26 cellular contexts compared by ENCODE assay signal in genomic region chr4:7127591-7127990, GRCh38.
"Had no signal": no experiment of that assay in that cellular context is flagged by ENCODE, and none has a peak within 500 bp of the region (broad histone marks: within the 10 kb centered on the region; RNA-seq: fewer than 3 reads in every experiment).

No MANE protein-coding gene starts in this region.

- H2AFZ ChIP-seq: parathyroid adenoma had no signal

- H3K9ac ChIP-seq: parathyroid adenoma had no signal

- H3K27ac ChIP-seq: left ventricle myocardium inferior, parathyroid adenoma, prostate gland, skin epidermis, suprapubic skin, thoracic aorta, tibial nerve had no signal

- H3K27me3 Mint-ChIP-seq: type B pancreatic cell had no signal

- DNase-seq: hypothalamus; immature natural killer cell; left ventricle myocardium inferior; mesendoderm; naive B cell; natural killer cell; nucleus accumbens; retina; right cardiac atrium; stimulated activated CD4-positive, alpha-beta T cell treated with anti-CD3 and anti-CD28 coated beads, Interleukin-12 subunit alpha, Interleukin-12 subunit beta, amount 100 ng/mL, for 4 hours; stimulated activated CD4-positive, alpha-beta T cell treated with anti-CD3 and anti-CD28 coated beads, Interleukin-15, amount 100 ng/mL, for 24 hours; stimulated activated CD4-positive, alpha-beta T cell treated with anti-CD3 and anti-CD28 coated beads, Interleukin-2, amount 100 ng/mL, for 24 hours; stimulated activated CD4-positive, alpha-beta T cell treated with anti-CD3 and anti-CD28 coated beads, Interleukin-4, amount 100 ng/mL, for 1 hour; stimulated activated naive B cell treated with anti-CD40 and anti-IgM and Interleukin-4, amounts not matched to agents 10 μg/mL and 1 μg/mL and 100 μg/mL, for 72 hours; stimulated activated naive CD8-positive, alpha-beta T cell treated with anti-CD3 and anti-CD28 coated beads, Interleukin-15, Interleukin-2, amounts not matched to agents 100 U/mL and 50 U/mL, for 24 hours had no signal

- H3K4me3 ChIP-seq: left ventricle myocardium inferior, lung, prostate gland, skin epidermis, suprapubic skin, thoracic aorta, tibial nerve, uterus had no signal

- H3K4me3 Mint-ChIP-seq: immature natural killer cell; mesothelial cell of epicardium; naive B cell; natural killer cell; stimulated activated naive B cell treated with anti-CD40 and anti-IgM and Interleukin-4, amounts not matched to agents 10 μg/mL and 1 μg/mL and 100 μg/mL, for 72 hours; type B pancreatic cell had no signal

- H3K27ac Mint-ChIP-seq: immature natural killer cell; mesothelial cell of epicardium; natural killer cell; stimulated activated naive B cell treated with anti-CD40 and anti-IgM and Interleukin-4, amounts not matched to agents 10 μg/mL and 1 μg/mL and 100 μg/mL, for 72 hours; type B pancreatic cell had no signal

- H3K4me1 Mint-ChIP-seq: immature natural killer cell; naive B cell; natural killer cell; stimulated activated naive B cell treated with anti-CD40 and anti-IgM and Interleukin-4, amounts not matched to agents 10 μg/mL and 1 μg/mL and 100 μg/mL, for 72 hours had no signal

- H3K9me3 Mint-ChIP-seq: immature natural killer cell; mesothelial cell of epicardium; natural killer cell; stimulated activated naive B cell treated with anti-CD40 and anti-IgM and Interleukin-4, amounts not matched to agents 10 μg/mL and 1 μg/mL and 100 μg/mL, for 72 hours; type B pancreatic cell had no signal

- H3K36me3 ChIP-seq: left ventricle myocardium inferior, prostate gland, suprapubic skin, thoracic aorta, tibial nerve, uterus had no signal

- H3K4me1 ChIP-seq: left ventricle myocardium inferior, parathyroid adenoma, prostate gland had no signal

- H3K9me3 ChIP-seq: left ventricle myocardium inferior, prostate gland, suprapubic skin, thoracic aorta, tibial nerve, uterus had no signal

- H3K79me2 ChIP-seq: parathyroid adenoma had no signal

- H3K27me3 ChIP-seq: suprapubic skin, tibial nerve, uterus had no signal

- ATAC-seq: natural killer cell; right cardiac atrium; sciatic nerve; stimulated activated naive B cell treated with anti-CD40 and anti-IgM and Interleukin-4, amounts not matched to agents 10 μg/mL and 1 μg/mL and 100 μg/mL, for 72 hours; stimulated activated naive CD8-positive, alpha-beta T cell treated with anti-CD3 and anti-CD28 coated beads, Interleukin-15, Interleukin-2, amounts not matched to agents 100 U/mL and 50 U/mL, for 24 hours had no signal

- H3K36me3 Mint-ChIP-seq: immature natural killer cell; mesothelial cell of epicardium; naive B cell; natural killer cell; stimulated activated naive B cell treated with anti-CD40 and anti-IgM and Interleukin-4, amounts not matched to agents 10 μg/mL and 1 μg/mL and 100 μg/mL, for 72 hours; type B pancreatic cell had no signal
